ENCODE assay signal across 6 cellular contexts in the genomic region with DNA sequence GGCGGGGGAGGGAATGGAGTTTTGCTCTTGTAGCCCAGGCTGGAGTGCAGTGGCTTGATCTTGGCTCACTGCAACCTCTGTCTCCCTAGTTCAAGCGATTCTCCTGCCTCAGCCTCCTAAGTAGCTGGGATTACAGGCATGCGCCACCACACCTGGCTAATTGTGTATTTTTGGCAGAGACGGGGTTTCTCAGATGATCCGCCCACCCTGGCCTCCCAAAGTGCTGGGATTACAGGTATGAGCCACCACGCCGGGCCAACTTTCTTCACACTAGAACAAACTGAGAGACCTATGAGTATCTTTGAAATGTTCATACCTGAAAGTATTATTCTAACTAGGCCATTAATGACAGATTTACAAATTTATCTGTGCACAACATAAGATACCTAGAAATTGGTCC. TPM values are rescaled to one million over a fixed set of nuclear protein-coding genes. Genes with fewer than 3 reads are reported as not detected.
"Had no signal": no experiment of that assay in that cellular context is flagged by ENCODE, and none has a peak within 500 bp of the region (broad histone marks: within the 10 kb centered on the region; RNA-seq: fewer than 3 reads in every experiment).

No MANE protein-coding gene starts in this region.

RNA-seq across cellular contexts. Expression of a gene that starts 40.2 kb away (rescaled TPM):
- total RNA-seq: HT1080, IMR-90, NCI-H460, PC-9, Peyer's patch, RPMI7951 had no signal
- polyA plus RNA-seq: IMR-90 had no signal
